ENCODE assay signal across 17 cellular contexts in the genomic region with DNA sequence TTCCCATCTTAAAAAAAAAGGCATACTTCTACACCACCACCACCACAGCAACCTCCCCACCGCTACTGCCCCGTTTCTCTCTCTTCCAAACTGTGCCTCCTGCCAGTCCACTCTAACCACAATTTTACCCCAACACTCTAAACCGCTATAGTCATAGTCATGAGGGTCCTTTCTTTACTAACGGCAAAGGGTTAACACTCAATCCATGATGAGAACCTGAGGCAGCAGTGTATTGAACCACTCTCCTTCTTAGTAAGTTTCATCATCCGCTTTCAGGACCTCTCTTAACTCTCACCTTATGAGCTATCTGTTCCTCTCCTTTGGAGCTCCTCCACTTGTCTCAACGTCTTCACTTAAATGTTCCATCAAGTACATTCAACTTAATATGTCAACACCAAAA.
"Had no signal": no experiment of that assay in that cellular context is flagged by ENCODE, and none has a peak within 500 bp of the region (broad histone marks: within the 10 kb centered on the region; RNA-seq: fewer than 3 reads in every experiment).

No MANE protein-coding gene starts in this region.

- H3K9me3 Mint-ChIP-seq: activated T-helper 2 cell treated with anti-CD3 and anti-CD28 coated beads, Interferon-gamma antibody, Interleukin-2, Interleukin-4, amounts not matched to agents 10 μg/mL and 5 μg/mL and 100 μg/mL, durations not matched to agents 14 hours and 24 hours and 36 hours; natural killer cell had no signal

- H3K27ac Mint-ChIP-seq: activated B cell treated with CpG ODN at 0.5 μM for 24 hours; activated T-helper 2 cell treated with anti-CD3 and anti-CD28 coated beads, Interferon-gamma antibody, Interleukin-2, Interleukin-4, amounts not matched to agents 10 μg/mL and 5 μg/mL and 100 μg/mL, durations not matched to agents 14 hours and 24 hours and 36 hours; natural killer cell; type B pancreatic cell had no signal

- ATAC-seq: left lobe of liver, mucosa of descending colon, natural killer cell, right cardiac atrium had no signal

- H3K4me3 Mint-ChIP-seq: activated B cell treated with CpG ODN at 0.5 μM for 24 hours, natural killer cell, type B pancreatic cell had no signal

- H3K27me3 Mint-ChIP-seq: activated B cell treated with CpG ODN at 0.5 μM for 24 hours, type B pancreatic cell had no signal

- DNase-seq: activated B cell treated with CpG ODN at 0.5 μM for 24 hours; activated CD4-positive, alpha-beta T cell treated with anti-CD3 and anti-CD28 coated beads, Interleukin-2, amount 50 U/mL, for 1 hour; activated naive CD4-positive, alpha-beta T cell treated with anti-CD3 and anti-CD28 coated beads, Interleukin-2, amount 50 U/mL, for 16 hours; activated T-cell treated with anti-CD3 and anti-CD28 coated beads for 4 hours; adrenal gland; caudate nucleus; colonic mucosa; heart left ventricle; islet precursor cell; mucosa of descending colon; natural killer cell; posterior cingulate gyrus; right cardiac atrium; stimulated activated naive CD4-positive, alpha-beta T cell had no signal
